8 cellular contexts compared by ENCODE assay signal in the genomic region with DNA sequence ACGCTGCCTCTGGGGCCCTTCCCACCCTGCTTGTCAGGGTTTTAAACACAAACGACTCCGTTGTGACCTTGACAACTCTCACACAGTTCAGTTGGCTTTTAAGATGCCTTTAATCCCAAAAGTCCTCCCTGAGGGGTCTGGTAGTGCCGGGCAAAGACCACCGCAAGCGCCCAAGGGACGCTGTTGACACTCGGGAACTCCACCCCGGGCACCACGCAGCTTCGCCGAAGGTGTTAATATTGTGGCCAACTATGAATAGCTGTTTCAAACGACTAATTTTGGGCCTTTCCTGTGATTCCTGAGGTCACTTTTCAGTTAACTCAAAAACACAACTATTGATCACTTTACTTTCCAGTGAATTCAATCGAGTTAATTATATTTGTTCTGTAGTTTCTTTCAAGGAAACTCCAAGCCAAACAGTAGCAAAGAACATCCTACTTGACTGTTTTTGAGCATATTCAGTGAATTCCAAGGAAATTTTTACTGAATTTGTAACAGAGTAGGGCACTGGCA. TPM values are rescaled to one million over a fixed set of nuclear protein-coding genes. Genes with fewer than 3 reads are reported as not detected.
DNase-seq lines count a peak whose midpoint lies in the region; ATAC-seq and TF ChIP-seq lines count a peak whose summit lies in the region.

No MANE protein-coding gene starts in this region.

- WGBS in psoas muscle, 3 donors = 2 to 4% (median 2%) methylated on average over 14 of the region's 14 CpGs

- H3K9me3 ChIP-seq in T-helper 17 cell (ENCODE audit: control insufficient read depth, low read length, poor library complexity, severe bottlenecking) (no peaks in the 10 kb centered on the region), psoas muscle (no peaks in the 10 kb centered on the region)

- ATAC-seq in T-helper 17 cell = no peak
- peak in 1 of 4 donors; percentile 1 for ATAC-seq in psoas muscle
- ATAC-seq in GM18870 (IDR thresholded peaks at IDR 0.05; ENCODE audit: unreplicated experiment) = no peak
- no peak for ATAC-seq in HG02884 (IDR thresholded peaks at IDR 0.05; ENCODE audit: unreplicated experiment)

- H3K4me3 ChIP-seq in GM06990 (replicated peaks; ENCODE audit: low read depth, low read length) (peak overlapping the region; percentile 87), fibroblast of villous mesenchyme (ENCODE audit: low read depth, low read length) (peak overlapping the region; percentile 84), psoas muscle (peak overlapping the region; percentile 85)

- no peak for TF ChIP-seq CTCF in GM06990 (IDR thresholded peaks at IDR 0.05; ENCODE audit: insufficient read depth, low read length, poor library complexity, severe bottlenecking)
- TF ChIP-seq CTCF in fibroblast of villous mesenchyme (IDR thresholded peaks at IDR 0.05; ENCODE audit: insufficient read depth, low read depth, low read length) = peak; percentile 1
- TF ChIP-seq CTCF in psoas muscle (IDR thresholded peaks at IDR 0.05) = no peak

- H3K36me3 ChIP-seq in GM06990 (ENCODE audit: control insufficient read depth, insufficient read depth, low read length) = no peaks in the 10 kb centered on the region
- H3K36me3 ChIP-seq in psoas muscle (ENCODE audit: insufficient read depth in 1 of 2, low read depth in 1 of 2) = peaks cover 0 to 12% of the 10 kb centered on the region in 2 donors

- intact Hi-C loops in psoas muscle (cut with DNase I) = no loop called here

- H3K4me1 ChIP-seq in psoas muscle = peaks cover 16% of the 10 kb centered on the region

- peaks cover 23% of the 10 kb centered on the region for H3K4me1 Mint-ChIP-seq in T-helper 17 cell

- H3K27ac ChIP-seq in psoas muscle = peak overlapping the region; percentile 99

- no peaks in the 10 kb centered on the region for H3K27me3 Mint-ChIP-seq in T-helper 17 cell

- H3K36me3 Mint-ChIP-seq in T-helper 17 cell (ENCODE audit: low read depth) = peaks cover 7% of the 10 kb centered on the region

- H3K27me3 ChIP-seq in GM06990 (replicated peaks; ENCODE audit: control insufficient read depth, insufficient read depth, low read length) (no peaks in the 10 kb centered on the region), psoas muscle (ENCODE audit: insufficient read depth in 3 of 3, low read length in 2 of 3) (no peaks in the 10 kb centered on the region)

- DNase-seq in GM06990 (ENCODE audit: extremely low read depth, insufficient read length) (no peak), T-helper 17 cell (no peak), fibroblast of villous mesenchyme (ENCODE audit: low read depth) (no peak), psoas muscle (peak in 1 of 2 donors; percentile 65), NCI-H69 (lab: John Stamatoyannopoulos, UW) (no peak), NCI-H524 (lab: John Stamatoyannopoulos, UW) (no peak)

- H3K27ac Mint-ChIP-seq in T-helper 17 cell = peak overlapping the region; percentile 97

- peak overlapping the region; percentile 95 for H3K4me3 Mint-ChIP-seq in T-helper 17 cell

RNA-seq across cellular contexts. Expression of a gene that starts 1.0 kb away (rescaled TPM):
- total RNA-seq in T-helper 17 cell = 100 to 1,000 TPM; 104 to 113 TPM
- total RNA-seq in fibroblast of villous mesenchyme = 66.7 and 75.1 TPM in 2 replicates
- 10 to 100 TPM; 35.9 to 63.4 (median 54.1) TPM for total RNA-seq in psoas muscle
- 10 to 100 TPM; 27.5 to 44.0 (median 28.5) TPM for polyA plus RNA-seq in psoas muscle

RNA-seq across cellular contexts. Expression of a gene that starts 26.1 kb away (rescaled TPM):
- total RNA-seq in T-helper 17 cell (10 to 100 TPM; 12.4 to 15.0 TPM), fibroblast of villous mesenchyme (3.5 and 4.2 TPM in 2 replicates), psoas muscle (10 to 100 TPM; 11.1 to 23.6 (median 18.2) TPM)
- polyA plus RNA-seq in psoas muscle = 10 to 100 TPM in 2 of 3 donors, 1 to 10 TPM in 1; 9.7 to 18.1 (median 10.0) TPM
